ENCODE assay signal across 9 cellular contexts in the genomic region with DNA sequence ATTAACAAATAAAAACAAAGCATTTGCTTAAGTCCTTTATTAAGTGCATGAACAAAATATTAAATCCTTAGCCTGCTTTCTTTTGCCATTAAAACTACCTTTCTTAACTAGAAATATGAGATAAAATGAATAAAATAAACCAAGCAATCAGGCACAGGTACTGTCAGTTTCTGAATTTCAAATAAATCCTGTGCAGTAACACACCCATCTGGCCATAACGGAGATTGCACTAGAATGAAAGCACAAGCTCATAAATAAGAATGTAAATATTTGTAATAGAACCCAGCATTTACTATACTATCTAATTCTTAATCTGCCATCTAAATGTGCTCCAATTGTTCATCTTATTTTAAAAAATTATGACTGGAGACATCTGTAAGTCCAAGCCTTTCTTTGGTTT. TPM values are rescaled to one million over a fixed set of nuclear protein-coding genes. Genes with fewer than 3 reads are reported as not detected.
A peak's percentile ranks its signal among the peaks of the same experiment; 100 is the strongest.
DNase-seq lines count a peak whose midpoint lies in the region; ATAC-seq and TF ChIP-seq lines count a peak whose summit lies in the region.
"Had no signal": no experiment of that assay in that cellular context is flagged by ENCODE, and none has a peak within 500 bp of the region (broad histone marks: within the 10 kb centered on the region; RNA-seq: fewer than 3 reads in every experiment).

No MANE protein-coding gene starts in this region.

- no peak overlapping the region for H2BK5ac ChIP-seq in IMR-90 (ENCODE audit: low read depth, low read length, poor library complexity, severe bottlenecking)

- POLR2A ChIA-PET in IMR-90 (lab: Charles Lee; ENCODE audit: unreplicated experiment), result interaction anchor here (0.6 to 0.9 kb wide), 2 partner anchors 36 to 63 kb away, joined by 4 to 12 read pairs; no protein-coding TSS in a partner anchor

- no peak overlapping the region for H4K91ac ChIP-seq in IMR-90 (ENCODE audit: insufficient read depth, low read depth, low read length)

- peaks cover 3% of the 10 kb centered on the region; the same call in 1 of the 2 replicates for H3K9me1 ChIP-seq in IMR-90 (ENCODE audit: insufficient read depth, low read length)

- H3K27ac ChIP-seq in IMR-90 (ENCODE audit: insufficient read depth, low read length) (no peak overlapping the region), right lobe of liver (no peak overlapping the region)
- H3K27ac ChIP-seq: thoracic aorta had no signal

- in situ Hi-C loops in G401 (cut with HindIII; ENCODE audit: low sequenced_read_pairs), result no loop called here
- in situ Hi-C loops in IMR-90 (cut with MboI; ENCODE audit: low sequenced_read_pairs), result loop anchor here (5.0 kb wide), 1 partner anchor 287 kb away; no protein-coding TSS in a partner anchor

- H3K4me3 ChIP-seq in IMR-90 (ENCODE audit: insufficient read depth, low read depth, low read length) (no peak overlapping the region), right lobe of liver (no peak overlapping the region)
- H3K4me3 ChIP-seq: thoracic aorta had no signal

- H3K4ac ChIP-seq in IMR-90 (ENCODE audit: low read depth, low read length), result no peak overlapping the region

- H3K36me3 ChIP-seq in IMR-90 (ENCODE audit: control insufficient read depth, insufficient read depth, low read length) (no peaks in the 10 kb centered on the region), right lobe of liver (no peaks in the 10 kb centered on the region)
- H3K36me3 ChIP-seq: thoracic aorta had no signal

- H3K23ac ChIP-seq in IMR-90 (ENCODE audit: low read depth, low read length), result no peak overlapping the region

- no peak overlapping the region for H2BK20ac ChIP-seq in IMR-90 (ENCODE audit: low read depth, low read length)

- H3K27me3 ChIP-seq in IMR-90 (ENCODE audit: control insufficient read depth, insufficient read depth, low read length) (no peaks in the 10 kb centered on the region), right lobe of liver (no peaks in the 10 kb centered on the region)

- no peak overlapping the region for H2AFZ ChIP-seq in IMR-90 (replicated peaks; ENCODE audit: low read length, poor library complexity)

- peak; percentile 53 for TF ChIP-seq CTCF in IMR-90 (conservative IDR thresholded peaks at IDR 0.05; ENCODE audit: low read depth, low read length)
- peak; percentile 27 to 33 (median 28) for TF ChIP-seq CTCF in right lobe of liver (IDR thresholded peaks at IDR 0.05)

- H3K79me1 ChIP-seq in IMR-90 (ENCODE audit: low read depth in 1 of 2, low read length in 2 of 2), result peaks cover 20 to 40% of the 10 kb centered on the region in 2 experiments

- 0 out of 2 replicates have a peak, but pooled peaks cover 2% of the 10 kb centered on the region for H3K4me1 ChIP-seq in IMR-90 (ENCODE audit: control insufficient read depth, insufficient read depth, low read length)
- no peaks in the 10 kb centered on the region for H3K4me1 ChIP-seq in right lobe of liver

- H3K18ac ChIP-seq in IMR-90 (ENCODE audit: low read depth, low read length), result no peak overlapping the region

- H2AK5ac ChIP-seq in IMR-90 (ENCODE audit: low read depth, low read length), result no peak overlapping the region

- no peaks in the 10 kb centered on the region for H3K9me3 ChIP-seq in IMR-90 (ENCODE audit: control insufficient read depth, insufficient read depth, low read length)
- H3K9me3 ChIP-seq in right lobe of liver, result no peaks in the 10 kb centered on the region
- H3K9me3 ChIP-seq: thoracic aorta had no signal

- no peaks in the 10 kb centered on the region for H4K20me1 ChIP-seq in IMR-90 (ENCODE audit: insufficient read depth, low read length)

- intact Hi-C loops in IMR-90 (cut with micrococcal nuclease) (loop anchor here (1.0 to 2.0 kb wide), 2 partner anchors 307 to 438 kb away; partner anchors contain the start of gene RBM45), right lobe of liver (cut with DNase I) (no loop called here)

- dilution Hi-C loops in IMR-90 (cut with HindIII; ENCODE audit: low sequenced_read_pairs, unreplicated experiment), result no loop called here

- H3K14ac ChIP-seq in IMR-90 (replicated peaks; ENCODE audit: low read depth, low read length), result no peak overlapping the region

- H2BK15ac ChIP-seq in IMR-90 (ENCODE audit: low read depth, low read length), result no peak overlapping the region

- no peak overlapping the region for H4K5ac ChIP-seq in IMR-90 (ENCODE audit: low read depth, low read length)

- peak; percentile 63 for ATAC-seq in IMR-90 (ENCODE audit: low read depth)
- no peak for ATAC-seq in right lobe of liver
- no peak for ATAC-seq in GM18502 (IDR thresholded peaks at IDR 0.05; ENCODE audit: poor library complexity, unreplicated experiment)
- no peak for ATAC-seq in HG03097 (IDR thresholded peaks at IDR 0.05; ENCODE audit: low FRiP score, unreplicated experiment)

- WGBS in IMR-90 (ENCODE audit: extremely low coverage in 2 of 2, insufficient read length in 1 of 2), 2 experiments, result no CpG with 5 or more reads among the region's 1 CpG
- 32% methylated on average over 1 of the region's 1 CpG for WGBS in right lobe of liver (ENCODE audit: insufficient coverage, low coverage, low lambda C conversion rate, missing lambda C conversion rate)

- TF ChIP-seq POLR2A in IMR-90 (IDR thresholded peaks at IDR 0.05; ENCODE audit: low read depth, low read length) (no peak), right lobe of liver (IDR thresholded peaks at IDR 0.05) (no peak)

- no peak overlapping the region for H2BK120ac ChIP-seq in IMR-90 (ENCODE audit: low read depth, low read length)

- no peak overlapping the region for H3K9ac ChIP-seq in IMR-90 (ENCODE audit: low read depth, low read length)

- H2AK9ac ChIP-seq in IMR-90 (replicated peaks; ENCODE audit: low read depth, low read length, poor library complexity), result no peak overlapping the region

- TF ChIP-seq RAD21 in IMR-90 (IDR thresholded peaks at IDR 0.05; ENCODE audit: low read length), result peak; percentile 60

- H3K4me2 ChIP-seq in IMR-90 (ENCODE audit: low read depth, low read length), result no peak overlapping the region

- no peak overlapping the region for H3K56ac ChIP-seq in IMR-90 (ENCODE audit: extremely low read depth, insufficient read depth, low read length)

- DNase-seq in G401 (ENCODE audit: low spot score), result peak; percentile 25
- peak; percentile 61 for DNase-seq in IMR-90
- DNase-seq in amniotic epithelial cell (ENCODE audit: low read depth), result peak; percentile 30
- no peak for DNase-seq in right lobe of liver
- DNase-seq in SKM-1 (lab: John Stamatoyannopoulos, UW; ENCODE audit: unreplicated experiment), result no peak
- DNase-seq: activated effector memory CD4-positive, alpha-beta T cell treated with anti-CD3 and anti-CD28 coated beads, Interleukin-2, amount 50 U/mL, for 16 hours had no signal

- H4K8ac ChIP-seq in IMR-90 (ENCODE audit: low read depth in 2 of 2, low read length in 2 of 2), result no peak overlapping the region

- CTCF ChIA-PET in IMR-90 (lab: Yijun Ruan, JAX), result interaction anchor here (0.7 to 2.7 kb wide), 15 partner anchors 13 to 307 kb away, joined by 3 to 18 read pairs (median 4); partner anchors contain the start of gene RBM45

- no TSS peak for BruUV-seq in IMR-90 (replicated peaks; lab: Mats Ljungman, UMichigan)

TF ChIP-seq in IMR-90, 13 proteins besides CTCF, POLR2A, EP300 and RAD21:
- peak; percentile 47; the same call in 1 of the 2 replicates for TF ChIP-seq SMC3 (IDR thresholded peaks at IDR 0.05; ENCODE audit: low read depth, low read length)
- no peak for TF ChIP-seq CEBPB (IDR thresholded peaks at IDR 0.05; ENCODE audit: low read depth, low read length)

RNA-seq across cellular contexts. Expression of gene PRKRA, which starts 31.9 kb away (rescaled TPM):
- 72.1 and 77.8 TPM in 2 replicates for total RNA-seq in G401 (2014; rRNA removed; shearing (Covaris generic))
- total RNA-seq in IMR-90 (2012; rRNA removed) (53.6 and 55.5 TPM in 2 replicates), right lobe of liver (10 to 100 TPM; 11.2 to 20.5 (median 14.4) TPM)
- polyA plus RNA-seq in IMR-90 (2012; rRNA removed), result 39.5 and 41.7 TPM in 2 replicates
- 9.7 and 29.0 TPM in 2 replicates for polyA plus RNA-seq in IMR-90 (2012; cell fraction: cytosol; rRNA removed)
- 29.1 and 41.4 TPM in 2 replicates for polyA plus RNA-seq in IMR-90 (2012; cell fraction: nucleus; rRNA removed; ENCODE audit: low replicate concordance)

RNA-seq across cellular contexts. Expression of gene PJVK, which starts 32.1 kb away (rescaled TPM):
- 0.98 and 3.4 TPM in 2 replicates for total RNA-seq in G401 (2014; rRNA removed; shearing (Covaris generic))
- total RNA-seq in IMR-90 (2012; rRNA removed) (0.28 and 0.72 TPM in 2 replicates), right lobe of liver (1 to 10 TPM in 5 of 6 experiments, under 1 TPM in 1; 0.80 to 2.8 (median 1.6) TPM)
- polyA plus RNA-seq in IMR-90 (2012; rRNA removed), result 1.9 and 2.4 TPM in 2 replicates
- 0.04 and 0.09 TPM in 2 replicates for polyA plus RNA-seq in IMR-90 (2012; cell fraction: cytosol; rRNA removed)
- 2.8 and 24.7 TPM in 2 replicates for polyA plus RNA-seq in IMR-90 (2012; cell fraction: nucleus; rRNA removed; ENCODE audit: low replicate concordance)

RNA-seq across cellular contexts. Expression of gene FKBP7, which starts 59.3 kb away (rescaled TPM):
- total RNA-seq in G401 (2014; rRNA removed; shearing (Covaris generic)), result 11.0 and 13.5 TPM in 2 replicates
- total RNA-seq in IMR-90 (2012; rRNA removed), result 32.6 and 36.9 TPM in 2 replicates
- 51.0 and 53.3 TPM in 2 replicates for polyA plus RNA-seq in IMR-90 (2012; rRNA removed)
- polyA plus RNA-seq in IMR-90 (2012; cell fraction: cytosol; rRNA removed), result 8.0 and 13.7 TPM in 2 replicates
- polyA plus RNA-seq in IMR-90 (2012; cell fraction: nucleus; rRNA removed; ENCODE audit: low replicate concordance), result 1.3 and 11.6 TPM in 2 replicates
- 10 to 100 TPM in 1 of 6 experiments, 1 to 10 TPM in 5; 2.5 to 12.7 (median 4.8) TPM for total RNA-seq in right lobe of liver

Comparison
In these comparisons a context has a peak if more than half of its experiments do, and no peak if none do; other contexts are left out.
1. DNase-seq: peak in G401 (single experiment), IMR-90 (single experiment) and amniotic epithelial cell (single experiment); none in right lobe of liver (0 of 3) and SKM-1 (single experiment).